Comparison of ENCODE assay signal across 1 cellular context in genomic region chr19:49524812-49525455, GRCh38.
TF ChIP-seq lines count a peak whose summit lies in the region.

No MANE protein-coding gene starts in this region.

TF ChIP-seq in WTC11, 78 proteins besides CTCF, POLR2A, EP300 and RAD21 (continued from another document):
- TF ChIP-seq FOXP4 (CRISPR knock-in tag; IDR thresholded peaks at IDR 0.05), result no peak
- TF ChIP-seq ELF4 (CRISPR knock-in tag; IDR thresholded peaks at IDR 0.05; ENCODE audit: low read depth), result no peak
